10 cellular contexts compared by ENCODE assay signal in the genomic region with DNA sequence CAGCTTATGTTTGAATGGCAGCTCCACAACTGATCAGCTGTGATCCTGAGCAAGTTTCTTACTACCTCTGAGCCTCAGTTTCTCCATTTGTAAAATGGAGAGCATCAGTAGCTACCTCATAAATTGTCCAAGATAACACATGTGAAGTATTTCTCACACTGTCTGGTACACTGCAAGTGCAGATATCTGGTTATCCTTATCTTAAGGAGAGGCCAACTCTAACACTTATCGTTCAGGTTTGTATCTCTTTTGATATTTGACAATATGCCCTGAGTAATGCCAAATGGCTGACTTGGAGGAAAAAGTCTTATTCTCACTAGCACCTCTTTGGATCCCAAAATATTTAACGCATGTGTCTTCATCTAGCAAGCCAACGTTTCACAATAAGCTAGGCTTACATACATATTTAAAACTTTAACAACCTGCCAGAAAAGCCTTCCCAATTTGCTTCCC. TPM values are rescaled to one million over a fixed set of nuclear protein-coding genes. Genes with fewer than 3 reads are reported as not detected.
DNase-seq lines count a peak whose midpoint lies in the region; ATAC-seq and TF ChIP-seq lines count a peak whose summit lies in the region.
"Had no signal": no experiment of that assay in that cellular context is flagged by ENCODE, and none has a peak within 500 bp of the region (broad histone marks: within the 10 kb centered on the region; RNA-seq: fewer than 3 reads in every experiment).

No MANE protein-coding gene starts in this region.

- no peaks in the 10 kb centered on the region for H3K9me3 Mint-ChIP-seq in activated CD8-positive, alpha-beta T cell treated with anti-CD3 and anti-CD28 coated beads for 36 hours
- H3K9me3 Mint-ChIP-seq: activated naive CD8-positive, alpha-beta T cell treated with anti-CD3 and anti-CD28 coated beads, Interleukin-2, amount 50 U/mL, for 24 hours; WTC11 had no signal

- WGBS in GM23248 (ENCODE audit: low coverage in 1 of 2, low lambda C conversion rate in 2 of 2, missing lambda C conversion rate in 2 of 2), 2 experiments, result 62 to 64% methylated on average over 3 of the region's 3 CpGs

- H3K27ac ChIP-seq in GM23248, result peak overlapping the region; percentile 97
- peak overlapping the region; percentile 11 for H3K27ac ChIP-seq in iPS-20b (ENCODE audit: low read length)
- peak overlapping the region in 13 of 21 experiments; percentile 11 to 95 (median 66) for H3K27ac ChIP-seq in skin epidermis

- peak overlapping the region; percentile 100 for H3K4me2 ChIP-seq in GM23248 (ENCODE audit: unreplicated experiment)

- peak; percentile 60 for DNase-seq in GM23248
- DNase-seq in astrocyte of the hippocampus (ENCODE audit: low read depth, low spot score), result peak; percentile 8
- DNase-seq in NCI-H345 (lab: John Stamatoyannopoulos, UW), result no peak
- DNase-seq in NCI-H2227 treated with DMSO at 0.1 percent for 48 hours (lab: John Stamatoyannopoulos, UW), result no peak
- DNase-seq in dedifferentiated amniotic fluid mesenchymal stem cell (ENCODE audit: extremely low spot score), result no peak
- no peak for DNase-seq in activated CD8-positive, alpha-beta T cell treated with anti-CD3 and anti-CD28 coated beads for 36 hours
- DNase-seq: activated naive CD8-positive, alpha-beta T cell treated with anti-CD3 and anti-CD28 coated beads, Interleukin-2, amount 50 U/mL, for 24 hours had no signal

- CTCF ChIA-PET in activated CD8-positive, alpha-beta T cell treated with anti-CD3 and anti-CD28 coated beads for 36 hours (lab: Charles Lee), result interaction anchor here (2.5 to 30.4 kb wide), 3 partner anchors 1 to 56 kb away, joined by 12 to 796 read pairs (median 796); a partner anchor contains a TSS

- peaks cover 29% of the 10 kb centered on the region for H3K4me1 Mint-ChIP-seq in activated CD8-positive, alpha-beta T cell treated with anti-CD3 and anti-CD28 coated beads for 36 hours (ENCODE audit: low read depth)

- no peaks in the 10 kb centered on the region for H4K20me1 ChIP-seq in GM23248 (ENCODE audit: insufficient read depth)

- no peaks in the 10 kb centered on the region for H3K27me3 Mint-ChIP-seq in activated CD8-positive, alpha-beta T cell treated with anti-CD3 and anti-CD28 coated beads for 36 hours
- H3K27me3 Mint-ChIP-seq: activated naive CD8-positive, alpha-beta T cell treated with anti-CD3 and anti-CD28 coated beads, Interleukin-2, amount 50 U/mL, for 24 hours had no signal

- ATAC-seq in activated CD8-positive, alpha-beta T cell treated with anti-CD3 and anti-CD28 coated beads for 36 hours, result no peak
- ATAC-seq: activated naive CD8-positive, alpha-beta T cell treated with anti-CD3 and anti-CD28 coated beads, Interleukin-2, amount 50 U/mL, for 24 hours had no signal

- no peak overlapping the region for H2AFZ ChIP-seq in GM23248

- H3K36me3 ChIP-seq in GM23248 (ENCODE audit: low read depth) (no peaks in the 10 kb centered on the region), iPS-20b (ENCODE audit: insufficient read depth, low read depth, low read length) (no peaks in the 10 kb centered on the region)

- H3K27me3 ChIP-seq in GM23248 (replicated peaks; ENCODE audit: insufficient read depth), result no peaks in the 10 kb centered on the region
- H3K27me3 ChIP-seq in iPS-20b (ENCODE audit: insufficient read depth, low read length), result peaks cover 34% of the 10 kb centered on the region

- H3K4me3 ChIP-seq in GM23248, result peak overlapping the region; percentile 96
- H3K4me3 ChIP-seq in iPS-20b (ENCODE audit: low read length), result no peak overlapping the region
- peak overlapping the region in 1 of 7 experiments; percentile 7 for H3K4me3 ChIP-seq in skin epidermis

- intact Hi-C loops in activated CD8-positive, alpha-beta T cell treated with anti-CD3 and anti-CD28 coated beads for 36 hours (cut with micrococcal nuclease), result no loop called here

- no peak overlapping the region for H3K4me3 Mint-ChIP-seq in activated CD8-positive, alpha-beta T cell treated with anti-CD3 and anti-CD28 coated beads for 36 hours
- H3K4me3 Mint-ChIP-seq: activated naive CD8-positive, alpha-beta T cell treated with anti-CD3 and anti-CD28 coated beads, Interleukin-2, amount 50 U/mL, for 24 hours had no signal

- H3K9me2 ChIP-seq in GM23248 (ENCODE audit: insufficient read depth), result no peaks in the 10 kb centered on the region

- in situ Hi-C loops in GM23248 (cut with MboI), result no loop called here

- no peak overlapping the region for H3K27ac Mint-ChIP-seq in activated CD8-positive, alpha-beta T cell treated with anti-CD3 and anti-CD28 coated beads for 36 hours
- H3K27ac Mint-ChIP-seq: activated naive CD8-positive, alpha-beta T cell treated with anti-CD3 and anti-CD28 coated beads, Interleukin-2, amount 50 U/mL, for 24 hours had no signal

- H3K4me1 ChIP-seq in GM23248 (ENCODE audit: insufficient read depth), result peaks cover 66% of the 10 kb centered on the region
- peaks cover 55% of the 10 kb centered on the region for H3K4me1 ChIP-seq in iPS-20b (ENCODE audit: insufficient read depth, low read length)

- peaks cover 82% of the 10 kb centered on the region for H3K79me2 ChIP-seq in GM23248 (ENCODE audit: insufficient read depth)

- H3K9me3 ChIP-seq in GM23248 (ENCODE audit: low read depth) (no peaks in the 10 kb centered on the region), iPS-20b (ENCODE audit: insufficient read depth, low read depth, low read length) (no peaks in the 10 kb centered on the region)

- no peaks in the 10 kb centered on the region for H3K36me3 Mint-ChIP-seq in activated CD8-positive, alpha-beta T cell treated with anti-CD3 and anti-CD28 coated beads for 36 hours (ENCODE audit: low read depth)
- H3K36me3 Mint-ChIP-seq: WTC11 had no signal

- H3F3A ChIP-seq in GM23248 (ENCODE audit: insufficient read depth), result peaks cover 66% of the 10 kb centered on the region

- H3K9ac ChIP-seq in GM23248 (peak overlapping the region; percentile 93), iPS-20b (ENCODE audit: low read depth, low read length) (peak overlapping the region; percentile 63; the same call in 1 of the 2 replicates)

- TF ChIP-seq CTCF in activated CD8-positive, alpha-beta T cell treated with anti-CD3 and anti-CD28 coated beads for 36 hours (IDR thresholded peaks at IDR 0.05), result no peak

- POLR2A ChIA-PET in activated CD8-positive, alpha-beta T cell treated with anti-CD3 and anti-CD28 coated beads for 36 hours (lab: Charles Lee), result no interaction called here

RNA-seq across cellular contexts. Expression of a gene that starts 2.7 kb away (rescaled TPM):
- total RNA-seq in GM23248 (2014; rRNA removed; shearing (Covaris generic)), result 1,160 and 1,256 TPM in 2 replicates
- 510 and 529 TPM in 2 replicates for polyA plus RNA-seq in GM23248 (2016; fragmentation: Nextera tagmentation; extraction: Ambion mirVana)
- 10 to 100 TPM; 55.3 to 56.2 TPM for total RNA-seq in activated CD8-positive, alpha-beta T cell treated with anti-CD3 and anti-CD28 coated beads for 36 hours

RNA-seq across cellular contexts. Expression of a gene that starts 34.7 kb away (rescaled TPM):
- total RNA-seq in GM23248 (2014; rRNA removed; shearing (Covaris generic)), result 79.0 and 81.8 TPM in 2 replicates
- polyA plus RNA-seq in GM23248 (2016; fragmentation: Nextera tagmentation; extraction: Ambion mirVana), result 74.7 and 75.6 TPM in 2 replicates
- 1 to 10 TPM; 1.6 to 2.1 TPM for total RNA-seq in activated CD8-positive, alpha-beta T cell treated with anti-CD3 and anti-CD28 coated beads for 36 hours

RNA-seq across cellular contexts. Expression of a gene that starts 35.2 kb away (rescaled TPM):
- total RNA-seq in GM23248 (2014; rRNA removed; shearing (Covaris generic)), result 148 and 162 TPM in 2 replicates
- 112 and 117 TPM in 2 replicates for polyA plus RNA-seq in GM23248 (2016; fragmentation: Nextera tagmentation; extraction: Ambion mirVana)
- 1 to 10 TPM; 6.2 to 7.9 TPM for total RNA-seq in activated CD8-positive, alpha-beta T cell treated with anti-CD3 and anti-CD28 coated beads for 36 hours

Comparison
In these comparisons a context has a peak if more than half of its experiments do, and no peak if none do; other contexts are left out.
1. DNase-seq: peak in GM23248 (single experiment) and astrocyte of the hippocampus (single experiment); none in NCI-H345 (single experiment), NCI-H2227 treated with DMSO at 0.1 percent for 48 hours (single experiment), dedifferentiated amniotic fluid mesenchymal stem cell (single experiment) and activated CD8-positive, alpha-beta T cell treated with anti-CD3 and anti-CD28 coated beads for 36 hours (single experiment).
2. H3K27ac ChIP-seq: peak in every context shown above with its lines; median percentile 97 in GM23248; 66 in skin epidermis; 11 in iPS-20b.
3. RNA of a gene that starts 2.7 kb away (total RNA-seq): 1,160 to 1,256 TPM in GM23248; 55.3 to 56.2 TPM in activated CD8-positive, alpha-beta T cell treated with anti-CD3 and anti-CD28 coated beads for 36 hours; every median in the first group is over 10 times any median in the second.
4. RNA of a gene that starts 34.7 kb away (total RNA-seq): 79.0 to 81.8 TPM in GM23248; 1.6 to 2.1 TPM in activated CD8-positive, alpha-beta T cell treated with anti-CD3 and anti-CD28 coated beads for 36 hours; every median in the first group is over 10 times any median in the second.
5. RNA of a gene that starts 35.2 kb away (total RNA-seq): 148 to 162 TPM in GM23248; 6.2 to 7.9 TPM in activated CD8-positive, alpha-beta T cell treated with anti-CD3 and anti-CD28 coated beads for 36 hours; every median in the first group is over 10 times any median in the second.